Comparison of ENCODE assay signal across 18 cellular contexts in the genomic region with DNA sequence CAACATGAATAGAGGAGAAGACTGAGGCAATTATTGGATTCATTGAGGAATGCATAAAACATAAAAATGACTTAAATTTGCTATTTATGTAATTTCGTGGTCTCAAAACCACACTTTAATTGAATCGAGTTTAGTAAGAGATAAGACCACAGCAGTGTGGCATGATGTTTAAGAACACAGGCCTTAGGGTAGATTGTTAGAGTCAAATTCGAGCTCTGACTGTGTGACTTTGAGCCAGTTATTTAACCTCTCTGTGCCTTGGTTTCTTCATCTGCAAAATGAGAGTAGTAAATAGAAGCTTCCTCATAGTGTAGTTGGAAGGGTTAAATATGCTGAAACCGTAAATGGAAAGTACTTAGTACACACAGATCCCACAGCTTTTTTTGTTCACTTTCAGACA. TPM values are rescaled to one million over a fixed set of nuclear protein-coding genes. Genes with fewer than 3 reads are reported as not detected.
DNase-seq lines count a peak whose midpoint lies in the region; ATAC-seq and TF ChIP-seq lines count a peak whose summit lies in the region.
"Had no signal": no experiment of that assay in that cellular context is flagged by ENCODE, and none has a peak within 500 bp of the region (broad histone marks: within the 10 kb centered on the region; RNA-seq: fewer than 3 reads in every experiment).

No MANE protein-coding gene starts in this region.

- H3K4me3 ChIP-seq in Karpas-422 (ENCODE audit: low read length) = no peak overlapping the region
- H3K4me3 ChIP-seq: BLaER1 had no signal

- H4K8ac ChIP-seq in H9 (replicated peaks; ENCODE audit: insufficient read length, low read depth, low read length) = no peak overlapping the region

- CTCF ChIA-PET in WTC11 (lab: Charles Lee) = interaction anchor here (0.7 to 2.1 kb wide), 3 partner anchors 151 to 295 kb away, joined by 4 to 6 read pairs (median 4); no protein-coding TSS in a partner anchor

- H2BK20ac ChIP-seq in H9 (ENCODE audit: low read depth, low read length, poor library complexity, severe bottlenecking) = no peak overlapping the region

- no peak overlapping the region for H3K14ac ChIP-seq in H9 (ENCODE audit: insufficient read depth, low read length)

- H3T11ph ChIP-seq in H9 (ENCODE audit: low read length) = no peak overlapping the region

- peak; percentile 31 for DNase-seq in EH (ENCODE audit: low read depth)
- DNase-seq in H9 = no peak
- no peak for DNase-seq in Karpas-422
- DNase-seq in WTC11 (ENCODE audit: low spot score) = no peak
- no peak for DNase-seq in NCI-H2227 (lab: John Stamatoyannopoulos, UW; ENCODE audit: unreplicated experiment)
- DNase-seq in NCI-H2196 (lab: John Stamatoyannopoulos, UW; ENCODE audit: unreplicated experiment) = no peak
- no peak for DNase-seq in T-helper 2 cell
- DNase-seq: 8988T; AML-193; Calu3; CD4-positive, CD25-positive, alpha-beta regulatory T cell; DMS 273 treated with DMSO at 0.1 percent for 48 hours had no signal

- H3K4me3 Mint-ChIP-seq in H9 (no peak overlapping the region), WTC11 (peak overlapping the region; percentile 93)
- H3K4me3 Mint-ChIP-seq: CD4-positive, CD25-positive, alpha-beta regulatory T cell had no signal

- H3K4ac ChIP-seq in H9 (ENCODE audit: low read depth, low read length) = no peak overlapping the region

- H3K9me3 Mint-ChIP-seq in H9 = no peaks in the 10 kb centered on the region; a peak in 1 of 5 replicates
- no peaks in the 10 kb centered on the region for H3K9me3 Mint-ChIP-seq in WTC11
- H3K9me3 Mint-ChIP-seq: CD4-positive, CD25-positive, alpha-beta regulatory T cell had no signal

- no peaks in the 10 kb centered on the region for H3K27me3 Mint-ChIP-seq in H9 (ENCODE audit: low read depth)
- H3K27me3 Mint-ChIP-seq in WTC11 (ENCODE audit: low read depth) = no peaks in the 10 kb centered on the region; the same call in 1 of the 2 replicates

- POLR2A ChIA-PET in WTC11 (lab: Charles Lee) = interaction anchor here (1.3 kb wide), 1 partner anchor 9 kb away, joined by 4 read pairs; a partner anchor contains a TSS

- no peaks in the 10 kb centered on the region for H3K36me3 ChIP-seq in Karpas-422 (ENCODE audit: insufficient read depth, low read length)
- H3K36me3 ChIP-seq: BLaER1 had no signal

- no CpG with 5 or more reads among the region's 4 CpGs for WGBS in H9 (ENCODE audit: extremely low coverage, insufficient read length, low lambda C conversion rate)

- TF ChIP-seq CTCF in H9 (conservative IDR thresholded peaks at IDR 0.05) (no peak), WTC11 (IDR thresholded peaks at IDR 0.05) (no peak)

- H3K36me3 Mint-ChIP-seq in H9 (ENCODE audit: insufficient read depth in 1 of 3, low read depth in 3 of 3) = peaks cover 57 to 73% (median 72%) of the 10 kb centered on the region in 3 experiments
- peaks cover 72% of the 10 kb centered on the region for H3K36me3 Mint-ChIP-seq in WTC11
- H3K36me3 Mint-ChIP-seq: CD4-positive, CD25-positive, alpha-beta regulatory T cell had no signal

- no peaks in the 10 kb centered on the region for H4K20me1 ChIP-seq in H9 (ENCODE audit: control insufficient read depth, insufficient read depth, insufficient read length)
- H4K20me1 ChIP-seq in Karpas-422 (ENCODE audit: insufficient read depth, low read depth, low read length) = no peaks in the 10 kb centered on the region
- H4K20me1 ChIP-seq: BLaER1 had no signal

- H3K4me2 ChIP-seq in H9 (ENCODE audit: insufficient read depth, insufficient read length, low read length) = peak overlapping the region; percentile 40
- no peak overlapping the region for H3K4me2 ChIP-seq in Karpas-422 (ENCODE audit: low read depth, low read length, poor library complexity, severe bottlenecking)

- no peak overlapping the region for H2BK120ac ChIP-seq in H9 (ENCODE audit: low read depth, low read length, poor library complexity, severe bottlenecking)

- ATAC-seq in WTC11 (no peak), HG03439 (IDR thresholded peaks at IDR 0.05; ENCODE audit: unreplicated experiment) (no peak)

- no peak overlapping the region for H2AK5ac ChIP-seq in H9 (ENCODE audit: insufficient read length, low read length)

- H3K23ac ChIP-seq in H9 (ENCODE audit: insufficient read length, low read depth, low read length) = no peak overlapping the region

- peaks cover 62 to 76% of the 10 kb centered on the region in 2 experiments for H3K4me1 Mint-ChIP-seq in H9
- H3K4me1 Mint-ChIP-seq in WTC11 = peaks cover 65% of the 10 kb centered on the region

- no peaks in the 10 kb centered on the region for H3K9me2 ChIP-seq in Karpas-422 (replicated peaks; ENCODE audit: insufficient read depth, low read length)

- H3K9ac ChIP-seq in H9 (ENCODE audit: extremely low read depth, insufficient read length, low read length) (no peak overlapping the region), Karpas-422 (ENCODE audit: low read length) (no peak overlapping the region)
- H3K9ac ChIP-seq: BLaER1 had no signal

- H2BK15ac ChIP-seq in H9 (ENCODE audit: low read depth, low read length) = no peak overlapping the region

- no peaks in the 10 kb centered on the region for H3K79me1 ChIP-seq in H9 (ENCODE audit: insufficient read depth, low read depth, low read length, poor library complexity, severe bottlenecking)

- H3K27me3 ChIP-seq in H9 (ENCODE audit: insufficient read depth, low read length) = no peaks in the 10 kb centered on the region
- H3K27me3 ChIP-seq in Karpas-422 (ENCODE audit: low read length) = no peaks in the 10 kb centered on the region
- H3K27me3 ChIP-seq: BLaER1 had no signal

- no peak overlapping the region for H4K91ac ChIP-seq in H9 (ENCODE audit: insufficient read length, low read depth, low read length)

- no peaks in the 10 kb centered on the region for H3K23me2 ChIP-seq in H9 (ENCODE audit: insufficient read length, low read depth, low read length, poor library complexity, severe bottlenecking)

- no peak overlapping the region for H2BK12ac ChIP-seq in H9 (ENCODE audit: insufficient read length, low read depth, low read length)

- H3K56ac ChIP-seq in H9 (ENCODE audit: insufficient read length, low read depth, low read length) = no peak overlapping the region

- H2AFZ ChIP-seq in H9 (ENCODE audit: low read length) = no peak overlapping the region
- H2AFZ ChIP-seq in Karpas-422 (ENCODE audit: low read length) = peak overlapping the region; percentile 55

- peak overlapping the region; percentile 58 for H3K27ac ChIP-seq in H9 (ENCODE audit: insufficient read length, low read depth, low read length)
- H3K27ac ChIP-seq in Karpas-422 (ENCODE audit: low read length) = peak overlapping the region; percentile 90
- H3K27ac ChIP-seq: BLaER1 had no signal

- H3K79me2 ChIP-seq in H9 (ENCODE audit: insufficient read depth, low read length) (peaks cover 3% of the 10 kb centered on the region; the same call in 1 of the 2 replicates), Karpas-422 (ENCODE audit: low read length) (no peaks in the 10 kb centered on the region)

- no peak overlapping the region for H3K18ac ChIP-seq in H9 (ENCODE audit: insufficient read length, low read depth, low read length)

- H3K9me3 ChIP-seq in H9 (ENCODE audit: control insufficient read depth, low read depth, low read length) (no peaks in the 10 kb centered on the region), Karpas-422 (ENCODE audit: low read length) (no peaks in the 10 kb centered on the region)
- H3K9me3 ChIP-seq: BLaER1 had no signal

- H4K5ac ChIP-seq in H9 (ENCODE audit: insufficient read length, low read depth, low read length) = no peak overlapping the region

- H3K4me1 ChIP-seq in H9 (ENCODE audit: insufficient read depth, low read length) (no peaks in the 10 kb centered on the region; the same call in 1 of the 2 replicates), Karpas-422 (ENCODE audit: low read length) (peaks cover 50% of the 10 kb centered on the region)

- H3K27ac Mint-ChIP-seq in H9 (peak overlapping the region in 2 of 3 experiments; percentile 50 to 97; a peak in 2 of 7 replicates), WTC11 (peak overlapping the region; percentile 89)
- H3K27ac Mint-ChIP-seq: CD4-positive, CD25-positive, alpha-beta regulatory T cell had no signal

- no peak overlapping the region for H2BK5ac ChIP-seq in H9 (ENCODE audit: insufficient read length, low read length)

TF ChIP-seq in WTC11, 78 proteins besides CTCF, POLR2A, EP300 and RAD21 (continues in another document):
- no peak for TF ChIP-seq SMAD4 (CRISPR knock-in tag; IDR thresholded peaks at IDR 0.05)
- no peak for TF ChIP-seq IRF2 (CRISPR knock-in tag; IDR thresholded peaks at IDR 0.05; ENCODE audit: borderline replicate concordance, low read depth)
- TF ChIP-seq, protein P1, sequence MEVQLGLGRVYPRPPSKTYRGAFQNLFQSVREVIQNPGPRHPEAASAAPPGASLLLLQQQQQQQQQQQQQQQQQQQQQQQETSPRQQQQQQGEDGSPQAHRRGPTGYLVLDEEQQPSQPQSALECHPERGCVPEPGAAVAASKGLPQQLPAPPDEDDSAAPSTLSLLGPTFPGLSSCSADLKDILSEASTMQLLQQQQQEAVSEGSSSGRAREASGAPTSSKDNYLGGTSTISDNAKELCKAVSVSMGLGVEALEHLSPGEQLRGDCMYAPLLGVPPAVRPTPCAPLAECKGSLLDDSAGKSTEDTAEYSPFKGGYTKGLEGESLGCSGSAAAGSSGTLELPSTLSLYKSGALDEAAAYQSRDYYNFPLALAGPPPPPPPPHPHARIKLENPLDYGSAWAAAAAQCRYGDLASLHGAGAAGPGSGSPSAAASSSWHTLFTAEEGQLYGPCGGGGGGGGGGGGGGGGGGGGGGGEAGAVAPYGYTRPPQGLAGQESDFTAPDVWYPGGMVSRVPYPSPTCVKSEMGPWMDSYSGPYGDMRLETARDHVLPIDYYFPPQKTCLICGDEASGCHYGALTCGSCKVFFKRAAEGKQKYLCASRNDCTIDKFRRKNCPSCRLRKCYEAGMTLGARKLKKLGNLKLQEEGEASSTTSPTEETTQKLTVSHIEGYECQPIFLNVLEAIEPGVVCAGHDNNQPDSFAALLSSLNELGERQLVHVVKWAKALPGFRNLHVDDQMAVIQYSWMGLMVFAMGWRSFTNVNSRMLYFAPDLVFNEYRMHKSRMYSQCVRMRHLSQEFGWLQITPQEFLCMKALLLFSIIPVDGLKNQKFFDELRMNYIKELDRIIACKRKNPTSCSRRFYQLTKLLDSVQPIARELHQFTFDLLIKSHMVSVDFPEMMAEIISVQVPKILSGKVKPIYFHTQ (CRISPR knock-in tag; IDR thresholded peaks at IDR 0.05) = peak; percentile 47; the same call in 1 of the 2 replicates

RNA-seq across cellular contexts. Expression of a gene that starts 9.3 kb away (rescaled TPM):
- total RNA-seq in H9 (2021) (0.90 and 0.98 TPM in 2 replicates), WTC11 (2021) (1.7 to 1.9 TPM (median 1.7 TPM) in 3 replicates)
- not detected in 2 replicates for total RNA-seq in Karpas-422 (2014; rRNA removed; shearing (Covaris generic); ENCODE audit: low replicate concordance)
- total RNA-seq: CD4-positive, CD25-positive, alpha-beta regulatory T cell; Daoy; G401 had no signal

RNA-seq across cellular contexts. Expression of a gene that starts 57.5 kb away (rescaled TPM):
- total RNA-seq in H9 (2021) = not detected in 2 replicates
- not detected in 2 replicates for total RNA-seq in Karpas-422 (2014; rRNA removed; shearing (Covaris generic); ENCODE audit: low replicate concordance)
- 0.09 to 0.23 TPM (median 0.15 TPM) in 3 replicates for total RNA-seq in WTC11 (2021)
- total RNA-seq: Calu3; CD4-positive, CD25-positive, alpha-beta regulatory T cell; Daoy; G401; HepG2; HT-29 had no signal
